8 cellular contexts compared by ENCODE assay signal in the genomic region with DNA sequence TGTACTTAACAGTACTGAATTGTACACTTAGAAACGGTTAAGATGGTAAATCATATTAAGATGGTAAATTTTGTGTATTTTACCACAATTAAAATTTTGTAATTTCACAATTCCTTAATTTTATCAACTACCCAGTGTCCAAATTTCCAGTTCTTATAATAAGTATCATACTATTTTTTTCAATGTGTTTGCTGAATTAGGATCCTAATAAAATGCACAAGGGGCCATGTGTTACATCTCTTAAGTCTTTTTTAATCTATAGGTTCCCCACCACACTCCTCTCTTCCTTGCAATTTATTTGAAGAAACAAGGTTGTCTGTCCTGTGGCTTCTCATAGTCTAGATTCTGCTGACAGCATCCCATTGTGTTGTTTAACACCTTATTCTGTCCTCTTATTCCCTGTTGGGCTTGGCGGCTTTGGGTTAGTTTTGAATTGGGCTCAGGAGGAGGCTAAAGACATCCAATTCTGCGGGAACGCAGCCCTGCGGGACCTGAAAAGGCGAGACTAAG. TPM values are rescaled to one million over a fixed set of nuclear protein-coding genes. Genes with fewer than 3 reads are reported as not detected.
DNase-seq lines count a peak whose midpoint lies in the region; ATAC-seq, FAIRE-seq and TF ChIP-seq lines count a peak whose summit lies in the region.

No MANE protein-coding gene starts in this region.

- peaks cover 6 to 22% of the 10 kb centered on the region in 2 donors for H3K4me1 Mint-ChIP-seq in effector memory CD8-positive, alpha-beta T cell (ENCODE audit: low read depth in 2 of 2)

- H3K4me3 Mint-ChIP-seq in effector memory CD8-positive, alpha-beta T cell, result peak overlapping the region; percentile 90 to 94

- FAIRE-seq in pancreas (lab: Jason Lieb, UNC), result no peak

- TF ChIP-seq CTCF in AG04449 (IDR thresholded peaks at IDR 0.05; ENCODE audit: insufficient read depth, low read length, missing control alignments) (no peak), pancreas (IDR thresholded peaks at IDR 0.05) (no peak)

- intact Hi-C loops in pancreas (cut with DNase I), result no loop called here

- H3K4me1 ChIP-seq in pancreas, result peaks cover 0 to 23% (median 0%) of the 10 kb centered on the region in 3 donors

- WGBS in pancreas, 2 donors, result 7% methylated on average over 6 of the region's 6 CpGs

- H3K36me3 ChIP-seq in pancreas, result no peaks in the 10 kb centered on the region

- H3K27me3 Mint-ChIP-seq in effector memory CD8-positive, alpha-beta T cell, result no peaks in the 10 kb centered on the region

- H3K36me3 Mint-ChIP-seq in effector memory CD8-positive, alpha-beta T cell (ENCODE audit: insufficient read depth), result peaks cover 21% of the 10 kb centered on the region

- peak overlapping the region; percentile 98 to 99 for H3K27ac Mint-ChIP-seq in effector memory CD8-positive, alpha-beta T cell

- CTCF ChIA-PET in AG04449 (lab: Yijun Ruan, JAX), result interaction anchor here (0.7 to 1.0 kb wide), 2 partner anchors 22 to 24 kb away, joined by 3 read pairs; no protein-coding TSS in a partner anchor

- H3K9me3 Mint-ChIP-seq in effector memory CD8-positive, alpha-beta T cell, result no peaks in the 10 kb centered on the region

- no peaks in the 10 kb centered on the region for H3K27me3 ChIP-seq in pancreas

- peak overlapping the region; percentile 56 for H3K4me3 ChIP-seq in AG04449 (ENCODE audit: low read depth, low read length)
- H3K4me3 ChIP-seq in pancreas, result peak overlapping the region; percentile 40 to 78 (median 72)

- POLR2A ChIA-PET in AG04449 (lab: Yijun Ruan, JAX), result interaction anchor here (0.5 to 1.4 kb wide), 3 partner anchors 24 to 296 kb away, joined by 3 to 4 read pairs (median 3); no protein-coding TSS in a partner anchor

- no peaks in the 10 kb centered on the region for H3K9me3 ChIP-seq in pancreas

- DNase-seq in AG04449 (ENCODE audit: low read depth, low spot score) (no peak), LoVo (ENCODE audit: low spot score) (peak; percentile 2), pancreas (no peak), HCEC 1CT (no peak), inferior parietal cortex (ENCODE audit: extremely low spot score) (no peak)
- DNase-seq in effector memory CD8-positive, alpha-beta T cell, result no peak
- no peak for DNase-seq in stimulated activated CD8-positive, alpha-beta memory T cell treated with anti-CD3 and anti-CD28 coated beads, Interleukin-4, amount 100 ng/mL, for 48 hours

- ATAC-seq in GM19467 (IDR thresholded peaks at IDR 0.05; ENCODE audit: unreplicated experiment), result peak; percentile 31
- ATAC-seq in effector memory CD8-positive, alpha-beta T cell (replicated peaks), result peak; percentile 5
- no peak for ATAC-seq in pancreas

- H3K27ac ChIP-seq in pancreas, result peak overlapping the region; percentile 87 to 97 (median 88)

RNA-seq across cellular contexts. Expression of a gene that starts 0.5 kb away (rescaled TPM):
- total RNA-seq in pancreas, result 10 to 100 TPM in 5 of 6 donors, 1 to 10 TPM in 1; 9.1 to 21.5 (median 14.0) TPM
- 1 to 10 TPM; 6.4 to 9.3 TPM for polyA plus RNA-seq in pancreas

RNA-seq across cellular contexts. Expression of a gene that starts 6.4 kb away (rescaled TPM):
- total RNA-seq in pancreas, result 10 to 100 TPM in 1 of 6 donors, 1 to 10 TPM in 5; 5.7 to 13.3 (median 8.5) TPM
- 10 to 100 TPM; 10.1 to 11.5 TPM for polyA plus RNA-seq in pancreas

Comparison
In these comparisons a context has a peak if more than half of its experiments do, and no peak if none do; other contexts are left out.
1. ATAC-seq: peak in GM19467 (single experiment) and effector memory CD8-positive, alpha-beta T cell (single experiment); none in pancreas (0 of 4).